Comparison of ENCODE assay signal across 10 cellular contexts in the genomic region with DNA sequence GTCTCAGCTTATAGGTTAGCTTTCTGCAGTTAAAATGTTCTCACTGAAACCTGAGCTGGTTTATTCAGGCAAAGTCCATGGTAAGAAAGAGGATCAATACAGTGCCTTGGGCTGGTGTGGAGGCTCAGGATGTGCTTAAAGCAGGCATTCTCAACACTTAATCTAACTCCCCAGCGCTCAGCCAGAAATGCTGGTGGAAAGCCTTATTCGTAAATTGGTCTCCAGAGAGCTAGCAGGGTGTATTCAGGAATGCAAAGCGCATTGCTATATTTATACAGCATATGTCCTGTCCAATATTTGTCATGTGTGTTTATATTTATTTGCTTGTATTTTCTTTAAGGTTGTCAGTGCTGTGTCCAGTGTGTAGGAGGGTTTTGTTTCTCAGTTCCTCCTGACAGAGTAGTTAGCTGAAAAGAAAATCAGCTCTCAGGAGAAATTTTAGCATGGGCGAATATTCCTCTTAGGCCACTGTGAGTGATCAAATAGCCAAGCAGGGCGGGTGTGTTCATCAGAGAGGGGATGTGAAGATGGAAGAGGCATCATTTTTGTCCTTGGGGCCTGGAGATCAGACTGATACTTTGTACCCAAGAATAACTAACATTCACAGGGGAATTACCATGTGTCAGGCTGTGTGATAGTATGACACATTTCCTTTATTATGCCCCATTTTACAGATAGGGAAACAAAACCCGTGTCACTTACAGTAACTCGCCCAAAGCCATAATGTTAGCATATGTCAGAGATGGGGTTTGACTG.
DNase-seq lines count a peak whose midpoint lies in the region; ATAC-seq and TF ChIP-seq lines count a peak whose summit lies in the region.
"Had no signal": no experiment of that assay in that cellular context is flagged by ENCODE, and none has a peak within 500 bp of the region (broad histone marks: within the 10 kb centered on the region; RNA-seq: fewer than 3 reads in every experiment).

No MANE protein-coding gene starts in this region.

- H3K4me1 ChIP-seq in stomach, result no peaks in the 10 kb centered on the region

- TF ChIP-seq EP300 in stomach (IDR thresholded peaks at IDR 0.05), result no peak

- DNase-seq in inferior parietal cortex (ENCODE audit: extremely low spot score) (peak; percentile 12), substantia nigra (lab: John Stamatoyannopoulos, UW) (no peak), SKM-1 (lab: John Stamatoyannopoulos, UW; ENCODE audit: unreplicated experiment) (no peak), cerebellar nuclear complex (lab: John Stamatoyannopoulos, UW) (no peak), stomach (no peak)
- DNase-seq: activated CD4-positive, alpha-beta T cell treated with anti-CD3 and anti-CD28 coated beads, Interleukin-2, amount 50 U/mL, for 4 hours had no signal

- WGBS in stomach, 5 donors, result 72 to 81% (median 77%) methylated on average over 7 of the region's 7 CpGs

- intact Hi-C loops in stomach (cut with DNase I; ENCODE audit: low total_unique reads), result no loop called here

- no peak overlapping the region for H3K27ac ChIP-seq in substantia nigra (ENCODE audit: low read depth, low read length, poor library complexity, severe bottlenecking)
- H3K27ac ChIP-seq in stomach, result no peak overlapping the region

- TF ChIP-seq POLR2A in stomach (IDR thresholded peaks at IDR 0.05), result no peak

- no peaks in the 10 kb centered on the region for H3K9me3 ChIP-seq in stomach

- no peak overlapping the region for H3K4me3 ChIP-seq in stomach

- TF ChIP-seq CTCF in stomach (IDR thresholded peaks at IDR 0.05), result no peak

- H3K36me3 ChIP-seq in stomach, result peaks cover 0 to 37% (median 10%) of the 10 kb centered on the region in 4 donors

- ATAC-seq in GM18517 (IDR thresholded peaks at IDR 0.05; ENCODE audit: unreplicated experiment) (peak; percentile 89), GM21423 (IDR thresholded peaks at IDR 0.05; ENCODE audit: unreplicated experiment) (peak; percentile 67), HG03378 (IDR thresholded peaks at IDR 0.05; ENCODE audit: unreplicated experiment) (peak; percentile 87)
- ATAC-seq: esophagus mucosa had no signal

- peaks cover 0 to 10% (median 0%) of the 10 kb centered on the region in 3 donors for H3K27me3 ChIP-seq in stomach
